Comparison of ENCODE assay signal across 22 cellular contexts in genomic region chrX:103530540-103530939, GRCh38. TPM values are rescaled to one million over a fixed set of nuclear protein-coding genes. Genes with fewer than 3 reads are reported as not detected.
A peak's percentile ranks its signal among the peaks of the same experiment; 100 is the strongest.
DNase-seq lines count a peak whose midpoint lies in the region; ATAC-seq and TF ChIP-seq lines count a peak whose summit lies in the region.
"Had no signal": no experiment of that assay in that cellular context is flagged by ENCODE, and none has a peak within 500 bp of the region (broad histone marks: within the 10 kb centered on the region; RNA-seq: fewer than 3 reads in every experiment).

No MANE protein-coding gene starts in this region.

- H3K27me3 ChIP-seq in esophagus squamous epithelium (no peaks in the 10 kb centered on the region), smooth muscle cell (ENCODE audit: low read depth) (no peaks in the 10 kb centered on the region)
- H3K27me3 ChIP-seq: Peyer's patch, SJSA1 had no signal

- H3K9me3 Mint-ChIP-seq in activated naive CD4-positive, alpha-beta T cell treated with anti-CD3 and anti-CD28 coated beads, Interleukin-2, amount 50 U/mL, for 72 hours, result no peaks in the 10 kb centered on the region
- H3K9me3 Mint-ChIP-seq: CD14-positive monocyte had no signal

- H4K20me1 ChIP-seq in smooth muscle cell (ENCODE audit: low read depth), result no peaks in the 10 kb centered on the region

- ATAC-seq in SK-N-SH treated with all-trans-retinoic acid at 6 μM for 48 hours (peak; percentile 52), GM19324 (IDR thresholded peaks at IDR 0.05; ENCODE audit: low FRiP score, unreplicated experiment) (no peak)
- no peak for ATAC-seq in activated naive CD4-positive, alpha-beta T cell treated with anti-CD3 and anti-CD28 coated beads, Interleukin-2, amount 50 U/mL, for 72 hours
- ATAC-seq: A549, GM12878 had no signal

- no peaks in the 10 kb centered on the region for H3K36me3 ChIP-seq in esophagus squamous epithelium
- no peaks in the 10 kb centered on the region for H3K36me3 ChIP-seq in smooth muscle cell (ENCODE audit: low read depth)
- H3K36me3 ChIP-seq: Peyer's patch, SJSA1 had no signal

- H3K27ac Mint-ChIP-seq in activated naive CD4-positive, alpha-beta T cell treated with anti-CD3 and anti-CD28 coated beads, Interleukin-2, amount 50 U/mL, for 72 hours, result no peak overlapping the region

- intact Hi-C loops in esophagus squamous epithelium (cut with DNase I), result no loop called here

- H3K27ac ChIP-seq in esophagus squamous epithelium (peak overlapping the region in 3 of 4 donors; percentile 0 to 21 (median 17)), smooth muscle cell (ENCODE audit: low read depth) (peak overlapping the region; percentile 7)
- H3K27ac ChIP-seq: A549, Peyer's patch, SJSA1 had no signal

- H3K4me2 ChIP-seq in smooth muscle cell, result no peak overlapping the region
- H3K4me2 ChIP-seq: A549 had no signal

- H3K36me3 Mint-ChIP-seq in activated naive CD4-positive, alpha-beta T cell treated with anti-CD3 and anti-CD28 coated beads, Interleukin-2, amount 50 U/mL, for 72 hours, result no peaks in the 10 kb centered on the region
- H3K36me3 Mint-ChIP-seq: CD14-positive monocyte had no signal

- peaks cover 0 to 4% (median 0%) of the 10 kb centered on the region in 3 donors for H3K4me1 ChIP-seq in esophagus squamous epithelium
- no peaks in the 10 kb centered on the region for H3K4me1 ChIP-seq in smooth muscle cell (ENCODE audit: low read depth)
- H3K4me1 ChIP-seq: A549, Peyer's patch had no signal

- H3K9me3 ChIP-seq in esophagus squamous epithelium, result no peaks in the 10 kb centered on the region
- H3K9me3 ChIP-seq in smooth muscle cell (replicated peaks; ENCODE audit: low read depth), result no peaks in the 10 kb centered on the region
- H3K9me3 ChIP-seq: A549, Peyer's patch, SJSA1 had no signal

- DNase-seq in EH (ENCODE audit: low read depth) (peak; percentile 76), esophagus squamous epithelium (lab: John Stamatoyannopoulos, UW) (no peak), smooth muscle cell (lab: John Stamatoyannopoulos, UW; ENCODE audit: unreplicated experiment) (no peak), SK-N-DZ (ENCODE audit: low spot score) (no peak), GDM1 (lab: John Stamatoyannopoulos, UW) (no peak)
- no peak for DNase-seq in activated naive CD4-positive, alpha-beta T cell treated with anti-CD3 and anti-CD28 coated beads, Interleukin-2, amount 50 U/mL, for 72 hours (ENCODE audit: low spot score in 2 of 2)
- DNase-seq: DMS 273 treated with DMSO at 0.1 percent for 48 hours; DND-41; GF-D8; MM.1S; NCI-H1092; NCI-H1436 treated with DMSO at 0.1 percent for 48 hours; NCI-H2029 treated with DMSO at 0.1 percent for 48 hours; NCI-H748 treated with DMSO at 0.1 percent for 48 hours; NK-92 treated with Interleukin-12 subunit alpha and Interleukin-12 subunit beta, amount 100 ng/mL, for 24 hours; Peyer's patch had no signal

- no peak overlapping the region for H2AFZ ChIP-seq in smooth muscle cell (ENCODE audit: low read depth)

- no peak overlapping the region for H3K9ac ChIP-seq in smooth muscle cell (ENCODE audit: low read depth)

- TF ChIP-seq CTCF in esophagus squamous epithelium (IDR thresholded peaks at IDR 0.05) (no peak), smooth muscle cell (IDR thresholded peaks at IDR 0.05; ENCODE audit: borderline replicate concordance, insufficient read depth, poor library complexity, severe bottlenecking) (no peak)

- WGBS in esophagus squamous epithelium, 2 donors, result 82 to 83% methylated on average over 1 to 2 of the region's 2 CpGs
- 100% methylated on average over 2 of the region's 2 CpGs for WGBS in smooth muscle cell (ENCODE audit: low lambda C conversion rate)

- no peak for TF ChIP-seq POLR2A in esophagus squamous epithelium (IDR thresholded peaks at IDR 0.05)

- H3K4me3 ChIP-seq in esophagus squamous epithelium (no peak overlapping the region), smooth muscle cell (no peak overlapping the region)
- H3K4me3 ChIP-seq: A549, GM12878, Peyer's patch, SJSA1 had no signal

- H3F3A ChIP-seq in smooth muscle cell (ENCODE audit: low read depth), result no peaks in the 10 kb centered on the region

- no peaks in the 10 kb centered on the region for H3K79me2 ChIP-seq in smooth muscle cell (ENCODE audit: low read depth)

TF ChIP-seq in SK-N-SH treated with all-trans-retinoic acid at 6 μM for 48 hours, 23 proteins besides CTCF, POLR2A, EP300 and RAD21:
- TF ChIP-seq ZNF70 (CRISPR knock-in tag; IDR thresholded peaks at IDR 0.05), result no peak
- no peak for TF ChIP-seq OSR1 (CRISPR knock-in tag; IDR thresholded peaks at IDR 0.05)
- TF ChIP-seq PATZ1 (CRISPR knock-in tag; IDR thresholded peaks at IDR 0.05; ENCODE audit: borderline replicate concordance), result no peak
- TF ChIP-seq TCF4 (CRISPR knock-in tag; IDR thresholded peaks at IDR 0.05; ENCODE audit: borderline replicate concordance), result no peak
- no peak for TF ChIP-seq PPARA (CRISPR knock-in tag; IDR thresholded peaks at IDR 0.05; ENCODE audit: borderline replicate concordance)
- TF ChIP-seq CSDC2 (CRISPR knock-in tag; IDR thresholded peaks at IDR 0.05), result no peak
TF ChIP-seq in SK-N-SH treated with all-trans-retinoic acid at 6 μM for 48 hours: peak in this region for 0.

RNA-seq across cellular contexts. Expression of gene RAB40A, which starts 11.3 kb away (rescaled TPM):
- 10 to 100 TPM in 1 of 4 donors, 1 to 10 TPM in 1, under 1 TPM in 2; 0.15 to 14.1 (median 1.0) TPM for total RNA-seq in esophagus squamous epithelium
- total RNA-seq in smooth muscle cell, result 0.13 and 0.49 TPM in 2 replicates
- 0.63 and 0.85 TPM in 2 replicates for polyA plus RNA-seq in smooth muscle cell
- under 1 TPM; 0.14 to 0.68 TPM for total RNA-seq in activated naive CD4-positive, alpha-beta T cell treated with anti-CD3 and anti-CD28 coated beads, Interleukin-2, amount 50 U/mL, for 72 hours
- 0.20 and 0.43 TPM in 2 replicates for polyA plus RNA-seq in SK-N-DZ (2014; cell fraction: cytosol; rRNA removed)
- 1.6 and 1.8 TPM in 2 replicates for polyA plus RNA-seq in SK-N-DZ (2014; cell fraction: nucleus; rRNA removed)
- polyA plus RNA-seq: CD14-positive monocyte had no signal

RNA-seq across cellular contexts. Expression of gene TCEAL4, which starts 54.8 kb away (rescaled TPM):
- total RNA-seq in esophagus squamous epithelium, result 100 to 1,000 TPM in 1 of 4 donors, 10 to 100 TPM in 2, 1 to 10 TPM in 1; 9.8 to 143 (median 36.8) TPM
- 40.2 and 51.3 TPM in 2 replicates for total RNA-seq in smooth muscle cell
- polyA plus RNA-seq in smooth muscle cell, result 74.4 and 76.2 TPM in 2 replicates
- 10 to 100 TPM; 18.5 to 19.0 TPM for total RNA-seq in activated naive CD4-positive, alpha-beta T cell treated with anti-CD3 and anti-CD28 coated beads, Interleukin-2, amount 50 U/mL, for 72 hours
- 35.8 and 46.2 TPM in 2 replicates for polyA plus RNA-seq in SK-N-DZ (2014; cell fraction: cytosol; rRNA removed)
- polyA plus RNA-seq in SK-N-DZ (2014; cell fraction: nucleus; rRNA removed), result 20.5 and 22.0 TPM in 2 replicates
